Comparison of ENCODE assay signal across 1 cellular context in genomic region chr3:172208586-172209332, GRCh38.
TF ChIP-seq lines count a peak whose summit lies in the region.

No MANE protein-coding gene starts in this region.

TF ChIP-seq in IMR-90, 13 proteins besides CTCF, POLR2A, EP300 and RAD21 (continued from another document):
- TF ChIP-seq USF2 (IDR thresholded peaks at IDR 0.05; ENCODE audit: low read depth, low read length) (no peak), MXI1 (IDR thresholded peaks at IDR 0.05; ENCODE audit: borderline replicate concordance, low read depth, low read length) (no peak), SMC3 (IDR thresholded peaks at IDR 0.05; ENCODE audit: low read depth, low read length) (no peak)
